ENCODE assay signal across 33 cellular contexts in the genomic region with DNA sequence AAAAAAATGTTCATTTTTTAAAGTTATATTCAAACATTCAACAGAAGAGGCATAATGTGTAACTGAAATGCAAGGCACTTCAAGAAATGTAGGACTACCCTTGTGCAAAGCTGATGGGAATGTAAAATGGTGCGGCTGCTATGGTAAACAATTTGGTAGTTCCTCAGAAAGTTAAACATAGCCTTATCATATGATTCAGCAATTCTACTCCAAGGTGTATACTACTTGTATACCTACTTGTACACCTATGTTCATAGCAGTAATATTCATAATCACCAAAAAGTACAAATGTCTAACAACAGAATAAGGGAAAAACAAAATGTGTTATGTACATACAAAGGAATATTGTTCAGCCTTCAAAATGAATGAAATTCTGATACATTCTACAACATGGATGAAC.
"Had no signal": no experiment of that assay in that cellular context is flagged by ENCODE, and none has a peak within 500 bp of the region (broad histone marks: within the 10 kb centered on the region; RNA-seq: fewer than 3 reads in every experiment).

No MANE protein-coding gene starts in this region.

- ATAC-seq: activated CD4-positive, alpha-beta T cell treated with anti-CD3 and anti-CD28 coated beads for 36 hours; activated CD4-positive, CD25-positive, alpha-beta regulatory T cell treated with anti-CD3 and anti-CD28 coated beads, Interleukin-2, amount 50 U/mL, for 24 hours; activated CD8-positive, alpha-beta T cell treated with anti-CD3 and anti-CD28 coated beads, Interleukin-2, amount 10 ng/mL, durations not matched to agents 7 days and 5 days; activated naive CD4-positive, alpha-beta T cell treated with anti-CD3 and anti-CD28 coated beads, Interleukin-2, amount 50 U/mL, for 72 hours; activated T-cell treated with anti-CD3 and anti-CD28 coated beads, Interleukin-2, amount 50 U/mL, for 4 hours; body of pancreas; PC-3; SK-N-SH treated with all-trans-retinoic acid at 6 μM for 48 hours had no signal

- DNase-seq: activated CD4-positive, alpha-beta T cell treated with anti-CD3 and anti-CD28 coated beads for 36 hours; activated CD4-positive, alpha-beta T cell treated with anti-CD3 and anti-CD28 coated beads, Interleukin-2, amount 10 ng/mL, durations not matched to agents 7 days and 5 days; activated CD4-positive, alpha-beta T cell treated with anti-CD3 and anti-CD28 coated beads, Interleukin-2, amount 50 U/mL, for 48 hours; activated CD8-positive, alpha-beta memory T cell treated with anti-CD3 and anti-CD28 coated beads, Interleukin-2, amount 50 U/mL, for 4 hours; activated CD8-positive, alpha-beta T cell treated with anti-CD3 and anti-CD28 coated beads, Interleukin-2, amount 10 ng/mL, durations not matched to agents 7 days and 5 days; activated gamma-delta T cell treated with Interleukin-2 at 50 U/mL for 16 hours; activated naive CD4-positive, alpha-beta T cell treated with anti-CD3 and anti-CD28 coated beads for 36 hours; activated T-cell treated with anti-CD3 and anti-CD28 coated beads for 4 hours; activated T-cell treated with anti-CD3 and anti-CD28 coated beads, Interleukin-2, amount 50 U/mL, for 4 hours; adrenal gland; body of pancreas; central memory CD4-positive, alpha-beta T cell; Karpas-422; NCI-H1048; NCI-H1694; NCI-H1930; NCI-H2081 treated with DMSO at 0.1 percent for 48 hours; NCI-H226; NCI-H446 treated with DMSO at 0.1 percent for 48 hours; NCI-H526; NK-92 treated with Interleukin-12 subunit alpha and Interleukin-12 subunit beta, amount 100 ng/mL, for 24 hours; PC-3; Peyer's patch; RPMI8226; SW 1271; T-helper 1 cell; T1000; WERI-Rb-1 had no signal

- H3K4me3 ChIP-seq: adrenal gland, body of pancreas, Peyer's patch, SJSA1 had no signal

- H3K9me3 Mint-ChIP-seq: activated naive CD4-positive, alpha-beta T cell treated with anti-CD3 and anti-CD28 coated beads for 36 hours; activated naive CD4-positive, alpha-beta T cell treated with anti-CD3 and anti-CD28 coated beads, Interleukin-2, amount 50 U/mL, for 72 hours; activated T-cell treated with anti-CD3 and anti-CD28 coated beads, Interleukin-2, amount 50 U/mL, for 4 hours; activated T-helper 1 cell treated with anti-CD3 and anti-CD28 coated beads, Interleukin-12 subunit alpha, Interleukin-12 subunit beta, Interleukin-2, Interleukin-4 antibody, amounts not matched to agents 30 ng/mL and 10 ng/mL and 1 ng/mL, durations not matched to agents 14 hours and 24 hours and 36 hours had no signal

- H3K27ac Mint-ChIP-seq: activated CD4-positive, alpha-beta T cell treated with anti-CD3 and anti-CD28 coated beads for 36 hours; activated CD8-positive, alpha-beta T cell treated with anti-CD3 and anti-CD28 coated beads, Interleukin-2, amount 10 ng/mL, durations not matched to agents 7 days and 5 days; activated naive CD4-positive, alpha-beta T cell treated with anti-CD3 and anti-CD28 coated beads for 36 hours; activated naive CD4-positive, alpha-beta T cell treated with anti-CD3 and anti-CD28 coated beads, Interleukin-2, amount 50 U/mL, for 72 hours; activated T-helper 1 cell treated with anti-CD3 and anti-CD28 coated beads, Interleukin-12 subunit alpha, Interleukin-12 subunit beta, Interleukin-2, Interleukin-4 antibody, amounts not matched to agents 30 ng/mL and 10 ng/mL and 1 ng/mL, durations not matched to agents 14 hours and 24 hours and 36 hours had no signal

- H3K27me3 ChIP-seq: adrenal gland, body of pancreas, Peyer's patch, SJSA1 had no signal

- H3K36me3 ChIP-seq: adrenal gland, Peyer's patch, SJSA1, WERI-Rb-1 had no signal

- H3K27me3 Mint-ChIP-seq: activated CD4-positive, alpha-beta T cell treated with anti-CD3 and anti-CD28 coated beads for 36 hours had no signal

- H3K4me3 Mint-ChIP-seq: activated CD4-positive, alpha-beta T cell treated with anti-CD3 and anti-CD28 coated beads for 36 hours; activated CD4-positive, alpha-beta T cell treated with anti-CD3 and anti-CD28 coated beads, Interleukin-2, amount 10 ng/mL, durations not matched to agents 7 days and 5 days; activated CD8-positive, alpha-beta T cell treated with anti-CD3 and anti-CD28 coated beads, Interleukin-2, amount 10 ng/mL, durations not matched to agents 7 days and 5 days; activated naive CD4-positive, alpha-beta T cell treated with anti-CD3 and anti-CD28 coated beads for 36 hours; activated T-cell treated with anti-CD3 and anti-CD28 coated beads, Interleukin-2, amount 50 U/mL, for 4 hours; activated T-helper 1 cell treated with anti-CD3 and anti-CD28 coated beads, Interleukin-12 subunit alpha, Interleukin-12 subunit beta, Interleukin-2, Interleukin-4 antibody, amounts not matched to agents 30 ng/mL and 10 ng/mL and 1 ng/mL, durations not matched to agents 14 hours and 24 hours and 36 hours had no signal

- H3K9me3 ChIP-seq: adrenal gland, body of pancreas, Peyer's patch, SJSA1 had no signal

- H3K27ac ChIP-seq: adrenal gland, body of pancreas, Peyer's patch, SJSA1, WERI-Rb-1 had no signal
